In the genomic region with DNA sequence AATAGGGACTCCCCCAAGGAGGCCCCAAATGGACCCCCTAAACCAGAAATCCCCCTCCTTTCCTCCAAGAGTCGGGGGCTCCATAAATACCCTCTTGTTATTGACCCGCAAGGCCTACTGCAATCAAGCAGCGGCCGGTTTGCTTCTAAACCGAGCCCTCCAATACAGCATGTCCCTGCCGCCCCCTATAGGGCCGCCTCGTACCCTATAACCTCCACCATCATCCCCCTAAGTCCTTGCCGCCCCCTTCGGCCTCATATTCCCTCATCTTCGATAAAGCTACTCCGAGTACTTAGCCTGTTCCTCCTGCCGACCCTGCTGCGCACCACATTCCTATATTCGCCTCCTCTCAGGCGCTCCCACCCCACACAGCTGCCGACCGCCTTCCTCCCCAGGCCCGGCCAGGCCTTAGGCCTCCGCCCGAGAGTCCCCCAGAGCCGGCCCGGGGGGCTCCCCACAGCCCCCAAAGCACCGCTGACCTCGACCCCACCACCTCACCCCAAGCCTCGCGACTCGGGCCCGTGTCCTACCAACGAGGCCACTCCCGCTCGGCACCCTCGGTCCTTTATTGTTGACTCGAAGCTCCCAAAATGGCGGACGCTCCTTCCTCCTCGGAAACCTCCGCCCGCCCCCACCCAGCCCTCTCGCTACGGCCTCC, we compare ENCODE assay signal across 9 cellular contexts. TPM values are rescaled to one million over a fixed set of nuclear protein-coding genes. Genes with fewer than 3 reads are reported as not detected.
DNase-seq lines count a peak whose midpoint lies in the region; ATAC-seq, FAIRE-seq and TF ChIP-seq lines count a peak whose summit lies in the region.
"Had no signal": no experiment of that assay in that cellular context is flagged by ENCODE, and none has a peak within 500 bp of the region (broad histone marks: within the 10 kb centered on the region; RNA-seq: fewer than 3 reads in every experiment).

No MANE protein-coding gene starts in this region.

- TF ChIP-seq CTCF in D721Med (IDR thresholded peaks at IDR 0.05; ENCODE audit: insufficient read depth, missing control alignments), result peak; percentile 52
- peak; percentile 48 to 63 (median 54) for TF ChIP-seq CTCF in GM12878 (IDR thresholded peaks at IDR 0.05 in 2 of 3, conservative IDR thresholded peaks at IDR 0.05 in 1 of 3; ENCODE audit: control insufficient read depth in 2 of 3, extremely low read depth in 1 of 3, insufficient read depth in 1 of 3, low read depth in 3 of 3, low read length in 3 of 3)
- TF ChIP-seq CTCF in sigmoid colon (IDR thresholded peaks at IDR 0.05), result peak; percentile 24 to 51 (median 40)

- no peaks in the 10 kb centered on the region for H3K27me3 Mint-ChIP-seq in T-helper 17 cell

- FAIRE-seq in D721Med (lab: Jason Lieb, UNC), result no peak
- no peak for FAIRE-seq in GM12878 (lab: Jason Lieb, UNC)
- FAIRE-seq: islet of Langerhans had no signal

- peak overlapping the region; percentile 100 for H3K9ac ChIP-seq in GM12878 (ENCODE audit: control insufficient read depth, insufficient read depth, low read length)

- POLR2A ChIA-PET in GM12878 (lab: Charles Lee), result interaction anchor here (0.5 to 4.8 kb wide), 18 partner anchors 9 to 277 kb away, joined by 3 to 69 read pairs (median 4); a partner anchor contains a TSS

- peaks cover 62% of the 10 kb centered on the region for H3K79me2 ChIP-seq in GM12878 (ENCODE audit: control insufficient read depth, insufficient read depth, low read length)

- H3K4me3 ChIP-seq in GM12878 (peak overlapping the region; percentile 81), iPS DF 6.9 (ENCODE audit: low read length) (peak overlapping the region; percentile 94), sigmoid colon (peak overlapping the region; percentile 66 to 95 (median 90))

- H3K27ac Mint-ChIP-seq in T-helper 17 cell, result peak overlapping the region; percentile 98

- H3K27ac ChIP-seq in GM12878 (ENCODE audit: control insufficient read depth, insufficient read depth) (peak overlapping the region; percentile 100), iPS DF 6.9 (ENCODE audit: low read length) (no peak overlapping the region), sigmoid colon (peak overlapping the region; percentile 97 to 99 (median 98))

- in situ Hi-C loops in GM12878 (cut with MboI), result no loop called here

- peak; percentile 26; the same call in 1 of the 2 replicates for TF ChIP-seq RAD21 in GM12878 (IDR thresholded peaks at IDR 0.05; ENCODE audit: insufficient read depth, low read depth, low read length)

- DNase-seq in D721Med (ENCODE audit: insufficient read length, low spot score), result peak; percentile 39
- DNase-seq in LoVo (ENCODE audit: low spot score), result peak; percentile 28
- DNase-seq in T-helper 17 cell, result peak; percentile 32 to 37 (median 36)
- peak; percentile 26 for DNase-seq in GM12878 (ENCODE audit: low read depth, low spot score)
- DNase-seq in iPS DF 6.9 (ENCODE audit: low read depth, low spot score), result no peak
- peak; percentile 86 for DNase-seq in sigmoid colon
- DNase-seq in islet precursor cell, result no peak

- no peaks in the 10 kb centered on the region for H3K9me3 ChIP-seq in T-helper 17 cell (ENCODE audit: control insufficient read depth, low read length, poor library complexity, severe bottlenecking)
- H3K9me3 ChIP-seq in GM12878 (replicated peaks; ENCODE audit: control insufficient read depth, insufficient read depth, low read length), result no peaks in the 10 kb centered on the region
- no peaks in the 10 kb centered on the region for H3K9me3 ChIP-seq in iPS DF 6.9 (ENCODE audit: control insufficient read depth, insufficient read depth, low read length)
- no peaks in the 10 kb centered on the region for H3K9me3 ChIP-seq in sigmoid colon

- no peaks in the 10 kb centered on the region for H3K36me3 ChIP-seq in GM12878 (ENCODE audit: control insufficient read depth in 2 of 2, insufficient read depth in 2 of 2, low read length in 1 of 2)
- 0 out of 2 replicates have a peak, but pooled peaks cover 3% of the 10 kb centered on the region for H3K36me3 ChIP-seq in iPS DF 6.9 (ENCODE audit: control insufficient read depth, insufficient read depth, low read length)
- no peaks in the 10 kb centered on the region for H3K36me3 ChIP-seq in sigmoid colon

- CTCF ChIA-PET in GM12878 (lab: Yijun Ruan, JAX), result interaction anchor here (0.6 to 8.1 kb wide), 20 partner anchors 9 to 295 kb away, joined by 3 to 68 read pairs (median 4); a partner anchor contains a TSS

- BruUV-seq in GM12878 (replicated peaks; lab: Mats Ljungman, UMichigan), result no TSS peak

- peaks cover 30% of the 10 kb centered on the region for H3K4me1 Mint-ChIP-seq in T-helper 17 cell

- no peaks in the 10 kb centered on the region; the same call in 1 of the 2 replicates for H4K20me1 ChIP-seq in GM12878 (ENCODE audit: control insufficient read depth, insufficient read depth)

- intact Hi-C loops in GM12878 (cut with micrococcal nuclease; ENCODE audit: unreplicated experiment) (loop anchor here (1.0 to 5.0 kb wide), 4 partner anchors 31 to 138 kb away; no protein-coding TSS in a partner anchor), sigmoid colon (cut with DNase I) (loop anchor here (2.0 to 5.0 kb wide), 3 partner anchors 98 to 134 kb away; a partner anchor contains a TSS)

- H2AFZ ChIP-seq in GM12878 (ENCODE audit: control insufficient read depth, low read depth, low read length), result peak overlapping the region; percentile 48; the same call in 1 of the 2 replicates

- H3K4me1 ChIP-seq in GM12878 (ENCODE audit: control insufficient read depth, insufficient read depth, low read length) (peaks cover 5% of the 10 kb centered on the region; the same call in 1 of the 2 replicates), iPS DF 6.9 (ENCODE audit: control insufficient read depth, insufficient read depth, low read length) (no peaks in the 10 kb centered on the region), sigmoid colon (peaks cover 0 to 53% (median 43%) of the 10 kb centered on the region in 4 donors)

- no peaks in the 10 kb centered on the region for H3K27me3 ChIP-seq in GM12878 (replicated peaks in 1 of 2; ENCODE audit: control insufficient read depth in 2 of 2, insufficient read depth in 2 of 2, low read length in 1 of 2)
- no peaks in the 10 kb centered on the region for H3K27me3 ChIP-seq in iPS DF 6.9 (ENCODE audit: control insufficient read depth, insufficient read depth, low read length)
- H3K27me3 ChIP-seq in sigmoid colon, result no peaks in the 10 kb centered on the region

- peak; percentile 3 for ATAC-seq in GM21786 (IDR thresholded peaks at IDR 0.05; ENCODE audit: unreplicated experiment)
- peak; percentile 44 for ATAC-seq in T-helper 17 cell
- ATAC-seq in GM12878, result peak; percentile 49

- SMC1A ChIA-PET in GM12878 (lab: Charles Lee; ENCODE audit: uncharacterized antibody, unreplicated experiment), result interaction anchor here (0.6 to 9.7 kb wide), 17 partner anchors 10 to 261 kb away, joined by 3 to 130 read pairs (median 6); no protein-coding TSS in a partner anchor

- peaks cover 3% of the 10 kb centered on the region for H3K36me3 Mint-ChIP-seq in T-helper 17 cell (ENCODE audit: low read depth)

- under 1% methylated on average over 33 of the region's 41 CpGs for WGBS in GM12878 (ENCODE audit: insufficient coverage, insufficient replicate concordance, low lambda C conversion rate, missing lambda C conversion rate)
- no CpG with 5 or more reads among the region's 41 CpGs for WGBS in iPS DF 6.9 (ENCODE audit: insufficient coverage, insufficient read length)
- 0 to 1% methylated on average over 41 of the region's 41 CpGs for WGBS in sigmoid colon, 2 donors

- RAD21 ChIA-PET in GM12878 (lab: Charles Lee; ENCODE audit: unreplicated experiment), result interaction anchor here (0.5 to 6.0 kb wide), 18 partner anchors 9 to 211 kb away, joined by 3 to 67 read pairs (median 7); a partner anchor contains a TSS

- no peak for TF ChIP-seq EP300 in GM12878 (IDR thresholded peaks at IDR 0.05; ENCODE audit: borderline replicate concordance in 1 of 2, control insufficient read depth in 1 of 2, low read depth in 2 of 2, low read length in 2 of 2)
- TF ChIP-seq EP300 in sigmoid colon (IDR thresholded peaks at IDR 0.05), result no peak

- peak overlapping the region; percentile 51 for H3K4me2 ChIP-seq in GM12878 (ENCODE audit: control insufficient read depth, insufficient read depth)

- peak overlapping the region; percentile 99 for H3K4me3 Mint-ChIP-seq in T-helper 17 cell

- TF ChIP-seq POLR2A in GM12878 (IDR thresholded peaks at IDR 0.05; ENCODE audit: low read depth, low read length) (no peak), sigmoid colon (IDR thresholded peaks at IDR 0.05) (no peak)

TF ChIP-seq in GM12878, 131 proteins besides CTCF, POLR2A, EP300 and RAD21 (continues in another document):
- TF ChIP-seq TCF12 (IDR thresholded peaks at IDR 0.05; ENCODE audit: low read depth, low read length), result no peak

RNA-seq across cellular contexts. Expression of a gene that starts 0.5 kb away (rescaled TPM):
- total RNA-seq in T-helper 17 cell, result 100 to 1,000 TPM; 218 to 290 TPM
- 180 and 201 TPM in 2 replicates for total RNA-seq in GM12878 (2013; cell fraction: nucleolus; rRNA removed)
- total RNA-seq in GM12878 (2014; rRNA removed), result 55.5 and 56.1 TPM in 2 replicates
- 79.0 and 80.0 TPM in 2 replicates for total RNA-seq in GM12878 (2014; rRNA removed; fragmentation: Illumina TruSeq; extraction: Trizol)
- 117 and 119 TPM in 2 replicates for total RNA-seq in GM12878 (2021)
- polyA plus RNA-seq in GM12878 (2011; ENCODE audit: low read depth), result 42.9 TPM
- 56.7 and 68.6 TPM in 2 replicates for polyA plus RNA-seq in GM12878 (2011; rRNA removed)
- polyA plus RNA-seq in GM12878 (2011; cell fraction: cytosol; rRNA removed), result 18.4 and 23.7 TPM in 2 replicates
- 16.8 and 18.8 TPM in 2 replicates for polyA plus RNA-seq in GM12878 (2011; cell fraction: nucleus; rRNA removed)
- polyA plus RNA-seq in GM12878 (2012), result 45.0 and 59.7 TPM in 2 replicates
- 60.0 and 72.3 TPM in 2 replicates for polyA plus RNA-seq in GM12878 (2014; fragmentation: Illumina TruSeq; extraction: Trizol)
- 10 to 100 TPM in 1 of 2 experiments, 1 to 10 TPM in 1; 6.6 to 20.0 TPM for polyA plus RNA-seq in GM12878 (2014; fragmentation: Nextera tagmentation; extraction: Ambion mirVana)
- polyA plus RNA-seq in GM12878 (2014; rRNA removed), result 27.0 and 28.7 TPM in 2 replicates
- 10 to 100 TPM; 38.1 to 42.1 TPM for polyA plus RNA-seq in GM12878 (2016; fragmentation: Nextera tagmentation; extraction: Ambion mirVana)
- polyA minus RNA-seq in GM12878 (2011; rRNA and poly(A)+ RNA removed), result 106 and 220 TPM in 2 replicates
- 52.4 and 64.2 TPM in 2 replicates for polyA minus RNA-seq in GM12878 (2011; cell fraction: cytosol; rRNA and poly(A)+ RNA removed)
- 29.1 and 46.0 TPM in 2 replicates for polyA minus RNA-seq in GM12878 (2011; cell fraction: nucleus; rRNA and poly(A)+ RNA removed)
- 100 to 1,000 TPM in 3 of 4 donors, 10 to 100 TPM in 1; 97.8 to 137 (median 121) TPM for total RNA-seq in sigmoid colon
- polyA plus RNA-seq in sigmoid colon, result 10 to 100 TPM; 19.2 to 37.8 (median 20.8) TPM

Comparison
In these comparisons a context has a peak if more than half of its experiments do, and no peak if none do; other contexts are left out.
1. DNase-seq: peak in D721Med (single experiment), LoVo (single experiment), T-helper 17 cell (3 of 3), GM12878 (single experiment) and sigmoid colon (single experiment); none in iPS DF 6.9 (single experiment) and islet precursor cell (single experiment).
2. Peak in every context shown above with its lines, with median percentiles within 50 percentile points of each other: CTCF ChIP-seq, ATAC-seq and H3K4me3 ChIP-seq.